In the genomic region with DNA sequence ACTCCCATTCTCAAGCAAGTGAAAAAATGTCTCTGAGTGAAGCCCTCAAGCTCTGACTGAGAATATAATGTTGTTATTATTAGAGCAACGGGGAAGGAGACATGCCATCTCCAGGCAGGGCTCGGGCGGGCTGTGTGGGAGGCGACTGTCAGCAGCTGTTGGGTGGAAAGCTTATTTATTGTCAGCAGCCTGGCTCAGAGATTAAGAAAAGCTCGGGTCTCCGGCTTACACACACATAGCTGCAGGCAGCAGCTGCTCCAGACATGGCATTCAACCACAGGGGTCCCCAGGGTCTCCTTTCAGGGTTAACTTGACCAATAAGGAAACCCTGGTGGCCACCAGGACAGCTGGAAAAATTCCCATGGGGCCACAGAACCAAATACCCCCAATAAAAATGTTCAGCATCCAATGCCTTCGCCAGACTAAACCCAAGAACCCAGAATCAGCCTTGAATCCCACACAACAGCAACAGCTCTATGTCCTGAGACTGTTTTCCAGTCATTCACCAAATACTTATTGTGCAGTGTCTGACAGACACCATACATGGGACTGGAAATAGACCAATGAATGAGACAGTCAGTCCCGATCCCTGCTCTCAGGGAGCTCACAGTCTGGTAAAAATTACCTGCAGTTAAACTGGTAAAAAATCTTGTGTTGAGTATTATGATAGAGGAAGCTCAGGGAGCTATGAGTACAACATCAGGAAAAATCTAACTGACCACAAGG, we compare ENCODE assay signal across 10 cellular contexts.
A peak's percentile ranks its signal among the peaks of the same experiment; 100 is the strongest.
DNase-seq lines count a peak whose midpoint lies in the region; ATAC-seq and TF ChIP-seq lines count a peak whose summit lies in the region.
"Had no signal": no experiment of that assay in that cellular context is flagged by ENCODE, and none has a peak within 500 bp of the region (broad histone marks: within the 10 kb centered on the region; RNA-seq: fewer than 3 reads in every experiment).

No MANE protein-coding gene starts in this region.

- H3K9me3 Mint-ChIP-seq in brain, result peaks cover 0 to 15% (median 11%) of the 10 kb centered on the region in 5 experiments

- H3K27me3 ChIP-seq in mesendoderm (ENCODE audit: insufficient read depth, low read length, poor library complexity) (no peaks in the 10 kb centered on the region), vagina (no peaks in the 10 kb centered on the region)
- no peaks in the 10 kb centered on the region for H3K27me3 ChIP-seq in effector memory CD4-positive, alpha-beta T cell (replicated peaks; ENCODE audit: control insufficient read depth, insufficient read depth, low read length, poor library complexity, severe bottlenecking)

- H3K36me3 Mint-ChIP-seq in brain, result peaks cover 16% of the 10 kb centered on the region

- peak overlapping the region; percentile 45 for H3K4ac ChIP-seq in mesendoderm (ENCODE audit: low read depth, low read length)

- no CpG with 5 or more reads among the region's 8 CpGs for WGBS in mesendoderm (ENCODE audit: extremely low coverage, insufficient coverage, low lambda C conversion rate)

- no peak overlapping the region for H3K18ac ChIP-seq in mesendoderm (ENCODE audit: low read length)

- H4K5ac ChIP-seq in mesendoderm (ENCODE audit: low read length), result no peak overlapping the region

- no peaks in the 10 kb centered on the region for H3K79me2 ChIP-seq in mesendoderm (ENCODE audit: control insufficient read depth, insufficient read depth, low read length)

- H3K36me3 ChIP-seq in mesendoderm (ENCODE audit: control insufficient read depth, insufficient read depth, low read length) (no peaks in the 10 kb centered on the region), vagina (no peaks in the 10 kb centered on the region)
- H3K36me3 ChIP-seq in effector memory CD4-positive, alpha-beta T cell (ENCODE audit: control insufficient read depth, insufficient read depth, low read length), result no peaks in the 10 kb centered on the region

- no peak overlapping the region for H2BK5ac ChIP-seq in mesendoderm (ENCODE audit: low read length)

- no peak for ATAC-seq in GM21717 (IDR thresholded peaks at IDR 0.05; ENCODE audit: unreplicated experiment)

- H3K4me1 ChIP-seq in mesendoderm (ENCODE audit: control insufficient read depth, low read depth, low read length) (peaks cover 18% of the 10 kb centered on the region), vagina (peaks cover 19% of the 10 kb centered on the region)
- no peaks in the 10 kb centered on the region for H3K4me1 ChIP-seq in effector memory CD4-positive, alpha-beta T cell (ENCODE audit: control insufficient read depth, insufficient read depth, low read length, poor library complexity, severe bottlenecking)

- peak overlapping the region; percentile 96 to 99 (median 97) for H3K27ac Mint-ChIP-seq in brain

- H3K27ac ChIP-seq in mesendoderm (ENCODE audit: low read depth, low read length) (no peak overlapping the region), vagina (peak overlapping the region; percentile 57)
- no peak overlapping the region for H3K27ac ChIP-seq in effector memory CD4-positive, alpha-beta T cell (ENCODE audit: insufficient read depth, low read length, poor library complexity, severe bottlenecking)

- H2BK15ac ChIP-seq in mesendoderm (replicated peaks; ENCODE audit: low read depth), result peak overlapping the region; percentile 2

- no peak for TF ChIP-seq POLR2A in vagina (IDR thresholded peaks at IDR 0.05)

- peak; percentile 38 for DNase-seq in activated CD8-positive, alpha-beta memory T cell treated with anti-CD3 and anti-CD28 coated beads for 24 hours
- no peak for DNase-seq in activated CD8-positive, alpha-beta memory T cell treated with anti-CD3 and anti-CD28 coated beads, Interleukin-2, amount 50 U/mL, for 48 hours
- no peak for DNase-seq in mesendoderm
- DNase-seq in vagina (ENCODE audit: extremely low spot score in 2 of 2), result no peak
- no peak for DNase-seq in effector memory CD4-positive, alpha-beta T cell
- no peak for DNase-seq in NCI-H2029 treated with DMSO at 0.1 percent for 48 hours (lab: John Stamatoyannopoulos, UW)
- DNase-seq: activated CD4-positive, alpha-beta T cell treated with anti-CD3 and anti-CD28 coated beads, Interleukin-2, amount 50 U/mL, for 48 hours; islet precursor cell had no signal

- H3K79me1 ChIP-seq in mesendoderm (ENCODE audit: low read length), result no peaks in the 10 kb centered on the region

- H3K23ac ChIP-seq in mesendoderm (ENCODE audit: low read length), result no peak overlapping the region

- no peak overlapping the region for H3K4me2 ChIP-seq in mesendoderm (ENCODE audit: low read length)

- peak overlapping the region; percentile 39 to 73 (median 54) for H3K4me3 Mint-ChIP-seq in brain

- peaks cover 77% of the 10 kb centered on the region for H3K4me1 Mint-ChIP-seq in brain

- intact Hi-C loops in vagina (cut with DNase I), result no loop called here

- H3K9me3 ChIP-seq in vagina, result no peaks in the 10 kb centered on the region
- no peaks in the 10 kb centered on the region for H3K9me3 ChIP-seq in effector memory CD4-positive, alpha-beta T cell (ENCODE audit: control insufficient read depth, low read length)

- no peak overlapping the region for H3K4me3 ChIP-seq in mesendoderm (ENCODE audit: low read length)
- no peak overlapping the region for H3K4me3 ChIP-seq in vagina
- H3K4me3 ChIP-seq in effector memory CD4-positive, alpha-beta T cell (ENCODE audit: insufficient read depth, low read depth, low read length, poor library complexity, severe bottlenecking), result no peak overlapping the region

- H2AK5ac ChIP-seq in mesendoderm (ENCODE audit: low read length), result no peak overlapping the region

- H2BK120ac ChIP-seq in mesendoderm (ENCODE audit: low read depth, low read length), result no peak overlapping the region

- H3K9ac ChIP-seq in mesendoderm (ENCODE audit: low read length), result no peak overlapping the region

- H3K27me3 Mint-ChIP-seq in brain, result no peaks in the 10 kb centered on the region

- TF ChIP-seq CTCF in brain (conservative IDR thresholded peaks at IDR 0.05), result no peak
- no peak for TF ChIP-seq CTCF in vagina (IDR thresholded peaks at IDR 0.05)

- H4K8ac ChIP-seq in mesendoderm (ENCODE audit: low read depth, low read length), result no peak overlapping the region

- H3K56ac ChIP-seq in mesendoderm (ENCODE audit: low read length), result no peak overlapping the region
